Comparison of ENCODE assay signal across 32 cellular contexts in genomic region chr14:46352876-46353275, GRCh38.
"Had no signal": no experiment of that assay in that cellular context is flagged by ENCODE, and none has a peak within 500 bp of the region (broad histone marks: within the 10 kb centered on the region; RNA-seq: fewer than 3 reads in every experiment).

No MANE protein-coding gene starts in this region.

- ATAC-seq: activated CD4-positive, alpha-beta T cell treated with anti-CD3 and anti-CD28 coated beads for 36 hours; activated CD8-positive, alpha-beta memory T cell treated with anti-CD3 and anti-CD28 coated beads, Interleukin-2, amount 10 ng/mL, durations not matched to agents 7 days and 5 days; activated CD8-positive, alpha-beta T cell treated with anti-CD3 and anti-CD28 coated beads, Interleukin-2, amount 10 ng/mL, durations not matched to agents 7 days and 5 days; activated naive CD4-positive, alpha-beta T cell treated with anti-CD3 and anti-CD28 coated beads, Interleukin-2, amount 50 U/mL, for 72 hours; activated T-cell treated with anti-CD3 and anti-CD28 coated beads, Interleukin-2, amount 50 U/mL, for 72 hours; effector memory CD8-positive, alpha-beta T cell; gastroesophageal sphincter; T-helper 17 cell had no signal

- H3K4me1 ChIP-seq: ascending aorta, breast epithelium, esophagus squamous epithelium, gastroesophageal sphincter had no signal

- H3K27ac Mint-ChIP-seq: activated CD4-positive, alpha-beta memory T cell treated with anti-CD3 and anti-CD28 coated beads for 36 hours; activated CD4-positive, alpha-beta T cell treated with anti-CD3 and anti-CD28 coated beads for 36 hours; activated CD4-positive, alpha-beta T cell treated with anti-CD3 and anti-CD28 coated beads, Interleukin-2, amount 10 ng/mL, durations not matched to agents 24 days and 14 days; activated CD8-positive, alpha-beta memory T cell treated with anti-CD3 and anti-CD28 coated beads, Interleukin-2, amount 10 ng/mL, durations not matched to agents 7 days and 5 days; activated CD8-positive, alpha-beta T cell treated with anti-CD3 and anti-CD28 coated beads, Interleukin-2, amount 10 ng/mL, durations not matched to agents 7 days and 5 days; activated naive CD4-positive, alpha-beta T cell treated with anti-CD3 and anti-CD28 coated beads, Interleukin-2, amount 10 ng/mL, durations not matched to agents 7 days and 5 days; activated naive CD4-positive, alpha-beta T cell treated with anti-CD3 and anti-CD28 coated beads, Interleukin-2, amount 50 U/mL, for 72 hours; activated naive CD8-positive, alpha-beta T cell treated with anti-CD3 and anti-CD28 coated beads, Interleukin-2, amount 10 ng/mL, durations not matched to agents 7 days and 5 days; activated T-cell treated with anti-CD3 and anti-CD28 coated beads, Interleukin-2, amount 50 U/mL, for 72 hours; brain; effector memory CD8-positive, alpha-beta T cell; T-helper 17 cell; T-helper 2 cell treated with Interferon-gamma antibody and Interleukin-4, amounts not matched to agents 5 μg/mL and 100 μg/mL, for 36 hours had no signal

- H3K4me1 Mint-ChIP-seq: activated CD4-positive, alpha-beta T cell treated with anti-CD3 and anti-CD28 coated beads for 36 hours; activated CD4-positive, alpha-beta T cell treated with anti-CD3 and anti-CD28 coated beads, Interleukin-2, amount 10 ng/mL, durations not matched to agents 24 days and 14 days; activated CD8-positive, alpha-beta memory T cell treated with anti-CD3 and anti-CD28 coated beads, Interleukin-2, amount 10 ng/mL, durations not matched to agents 7 days and 5 days; activated naive CD4-positive, alpha-beta T cell treated with anti-CD3 and anti-CD28 coated beads, Interleukin-2, amount 10 ng/mL, durations not matched to agents 7 days and 5 days; activated naive CD8-positive, alpha-beta T cell treated with anti-CD3 and anti-CD28 coated beads, Interleukin-2, amount 10 ng/mL, durations not matched to agents 7 days and 5 days; brain; central memory CD8-positive, alpha-beta T cell; T-helper 17 cell had no signal

- H3K36me3 Mint-ChIP-seq: activated CD4-positive, alpha-beta memory T cell treated with anti-CD3 and anti-CD28 coated beads for 36 hours; activated CD8-positive, alpha-beta memory T cell treated with anti-CD3 and anti-CD28 coated beads, Interleukin-2, amount 10 ng/mL, durations not matched to agents 7 days and 5 days; activated naive CD4-positive, alpha-beta T cell treated with anti-CD3 and anti-CD28 coated beads, Interleukin-2, amount 10 ng/mL, durations not matched to agents 7 days and 5 days; activated naive CD4-positive, alpha-beta T cell treated with anti-CD3 and anti-CD28 coated beads, Interleukin-2, amount 50 U/mL, for 72 hours; activated naive CD8-positive, alpha-beta T cell treated with anti-CD3 and anti-CD28 coated beads, Interleukin-2, amount 10 ng/mL, durations not matched to agents 7 days and 5 days; brain had no signal

- H3K27ac ChIP-seq: ascending aorta, breast epithelium, cardiac muscle cell, esophagus squamous epithelium, gastroesophageal sphincter had no signal

- H3K9me3 Mint-ChIP-seq: activated CD4-positive, alpha-beta T cell treated with anti-CD3 and anti-CD28 coated beads, Interleukin-2, amount 10 ng/mL, durations not matched to agents 24 days and 14 days; brain had no signal

- H3K27me3 ChIP-seq: ascending aorta, breast epithelium, cardiac muscle cell, esophagus squamous epithelium, gastroesophageal sphincter had no signal

- H3K4me3 Mint-ChIP-seq: activated CD4-positive, alpha-beta memory T cell treated with anti-CD3 and anti-CD28 coated beads for 36 hours; activated CD4-positive, alpha-beta T cell treated with anti-CD3 and anti-CD28 coated beads for 36 hours; activated CD4-positive, alpha-beta T cell treated with anti-CD3 and anti-CD28 coated beads, Interleukin-2, amount 10 ng/mL, durations not matched to agents 24 days and 14 days; activated CD8-positive, alpha-beta memory T cell treated with anti-CD3 and anti-CD28 coated beads, Interleukin-2, amount 10 ng/mL, durations not matched to agents 7 days and 5 days; activated CD8-positive, alpha-beta T cell treated with anti-CD3 and anti-CD28 coated beads, Interleukin-2, amount 10 ng/mL, durations not matched to agents 7 days and 5 days; activated naive CD4-positive, alpha-beta T cell treated with anti-CD3 and anti-CD28 coated beads, Interleukin-2, amount 10 ng/mL, durations not matched to agents 7 days and 5 days; activated naive CD8-positive, alpha-beta T cell treated with anti-CD3 and anti-CD28 coated beads, Interleukin-2, amount 10 ng/mL, durations not matched to agents 7 days and 5 days; activated T-cell treated with anti-CD3 and anti-CD28 coated beads, Interleukin-2, amount 50 U/mL, for 72 hours; brain; central memory CD8-positive, alpha-beta T cell; effector memory CD8-positive, alpha-beta T cell; T-helper 17 cell; T-helper 2 cell treated with Interferon-gamma antibody and Interleukin-4, amounts not matched to agents 5 μg/mL and 100 μg/mL, for 36 hours had no signal

- H3K4me3 ChIP-seq: ascending aorta, breast epithelium, cardiac muscle cell, esophagus squamous epithelium, gastroesophageal sphincter had no signal

- H3K27me3 Mint-ChIP-seq: activated CD4-positive, alpha-beta memory T cell treated with anti-CD3 and anti-CD28 coated beads for 36 hours; activated CD4-positive, alpha-beta T cell treated with anti-CD3 and anti-CD28 coated beads for 36 hours; activated CD4-positive, alpha-beta T cell treated with anti-CD3 and anti-CD28 coated beads, Interleukin-2, amount 10 ng/mL, durations not matched to agents 24 days and 14 days; activated CD8-positive, alpha-beta memory T cell treated with anti-CD3 and anti-CD28 coated beads, Interleukin-2, amount 10 ng/mL, durations not matched to agents 7 days and 5 days; activated naive CD4-positive, alpha-beta T cell treated with anti-CD3 and anti-CD28 coated beads, Interleukin-2, amount 10 ng/mL, durations not matched to agents 7 days and 5 days; activated naive CD8-positive, alpha-beta T cell treated with anti-CD3 and anti-CD28 coated beads, Interleukin-2, amount 10 ng/mL, durations not matched to agents 7 days and 5 days; brain; central memory CD8-positive, alpha-beta T cell; effector memory CD8-positive, alpha-beta T cell; T-helper 17 cell had no signal

- DNase-seq: activated CD4-positive, alpha-beta memory T cell treated with anti-CD3 and anti-CD28 coated beads for 36 hours; activated CD4-positive, alpha-beta T cell treated with anti-CD3 and anti-CD28 coated beads for 36 hours; activated CD4-positive, alpha-beta T cell treated with anti-CD3 and anti-CD28 coated beads, Interleukin-2, amount 10 ng/mL, durations not matched to agents 24 days and 14 days; activated CD4-positive, CD25-positive, alpha-beta regulatory T cell; activated CD4-positive, CD25-positive, alpha-beta regulatory T cell treated with anti-CD3 and anti-CD28 coated beads, Interleukin-2, amount 50 U/mL, for 72 hours; activated CD8-positive, alpha-beta memory T cell treated with anti-CD3 and anti-CD28 coated beads, Interleukin-2, amount 10 ng/mL, durations not matched to agents 7 days and 5 days; activated CD8-positive, alpha-beta memory T cell treated with anti-CD3 and anti-CD28 coated beads, Interleukin-2, amount 50 U/mL, for 4 hours; activated CD8-positive, alpha-beta T cell treated with anti-CD3 and anti-CD28 coated beads, Interleukin-2, amount 10 ng/mL, durations not matched to agents 7 days and 5 days; activated gamma-delta T cell; activated naive CD4-positive, alpha-beta T cell; activated naive CD4-positive, alpha-beta T cell treated with anti-CD3 and anti-CD28 coated beads, Interleukin-2, amount 10 ng/mL, durations not matched to agents 7 days and 5 days; activated naive CD8-positive, alpha-beta T cell treated with anti-CD3 and anti-CD28 coated beads, Interleukin-2, amount 10 ng/mL, durations not matched to agents 7 days and 5 days; activated T-cell treated with anti-CD3 and anti-CD28 coated beads, Interleukin-2, amount 50 U/mL, for 1 hour; activated T-cell treated with anti-CD3 and anti-CD28 coated beads, Interleukin-2, amount 50 U/mL, for 72 hours; cortex of kidney; dermis blood vessel endothelial cell; effector CD4-positive, alpha-beta T cell; effector memory CD8-positive, alpha-beta T cell; esophagus squamous epithelium; foreskin melanocyte; head of caudate nucleus; hypothalamus; T-helper 17 cell; T1000 had no signal

- H3K9me3 ChIP-seq: ascending aorta, breast epithelium, esophagus squamous epithelium, gastroesophageal sphincter had no signal

- H3K36me3 ChIP-seq: ascending aorta, breast epithelium, cardiac muscle cell, esophagus squamous epithelium, gastroesophageal sphincter had no signal
